Comparison of ENCODE assay signal across 9 cellular contexts in genomic region chr12:67456281-67456918, GRCh38.
DNase-seq lines count a peak whose midpoint lies in the region; ATAC-seq and TF ChIP-seq lines count a peak whose summit lies in the region.
"Had no signal": no experiment of that assay in that cellular context is flagged by ENCODE, and none has a peak within 500 bp of the region (broad histone marks: within the 10 kb centered on the region; RNA-seq: fewer than 3 reads in every experiment).

No MANE protein-coding gene starts in this region.

- H3K27ac ChIP-seq in HEK293 (ENCODE audit: extremely low read depth, low read depth, low read length): no peak overlapping the region
- no peak overlapping the region for H3K27ac ChIP-seq in OCI-LY3 (ENCODE audit: low read length)
- H3K27ac ChIP-seq in foreskin keratinocyte: no peak overlapping the region

- peak overlapping the region; percentile 16; the same call in 1 of the 2 replicates for H3K4me2 ChIP-seq in OCI-LY3 (ENCODE audit: low read length)

- no peak overlapping the region for H3K4me3 Mint-ChIP-seq in activated T-cell treated with anti-CD3 and anti-CD28 coated beads, Interleukin-2, amount 50 U/mL, for 4 hours
- H3K4me3 Mint-ChIP-seq in WTC11: no peak overlapping the region

- CTCF ChIA-PET in HEK293 (lab: Yijun Ruan, JAX): interaction anchor here (0.6 to 0.7 kb wide), 3 partner anchors 100 to 190 kb away, joined by 3 to 4 read pairs (median 4); no protein-coding TSS in a partner anchor
- CTCF ChIA-PET in WTC11 (lab: Charles Lee): no interaction called here

- no peaks in the 10 kb centered on the region for H3K36me3 ChIP-seq in HEK293 (ENCODE audit: control insufficient read depth in 2 of 2, insufficient read depth in 1 of 2, low read length in 2 of 2)
- H3K36me3 ChIP-seq in OCI-LY3 (replicated peaks; ENCODE audit: low read depth, low read length): peaks cover 24% of the 10 kb centered on the region

- no peak overlapping the region for H3K27ac Mint-ChIP-seq in WTC11

- H3K4me3 ChIP-seq in HEK293 (ENCODE audit: low read depth, low read length): no peak overlapping the region
- no peak overlapping the region for H3K4me3 ChIP-seq in OCI-LY3 (ENCODE audit: low read length)

- H3K27me3 Mint-ChIP-seq in activated T-cell treated with anti-CD3 and anti-CD28 coated beads, Interleukin-2, amount 50 U/mL, for 4 hours (ENCODE audit: low read depth): peaks cover 4% of the 10 kb centered on the region
- H3K27me3 Mint-ChIP-seq in WTC11 (ENCODE audit: low read depth): no peaks in the 10 kb centered on the region; the same call in 1 of the 2 replicates

- H3K79me2 ChIP-seq in OCI-LY3 (ENCODE audit: low read length): no peaks in the 10 kb centered on the region

- TF ChIP-seq CTCF in HEK293 (tag by site-specific recombination; IDR thresholded peaks at IDR 0.05) (no peak), OCI-LY3 (IDR thresholded peaks at IDR 0.05; ENCODE audit: low read depth, low read length) (no peak), foreskin keratinocyte (conservative IDR thresholded peaks at IDR 0.05) (no peak), WTC11 (IDR thresholded peaks at IDR 0.05) (no peak)

- POLR2A ChIA-PET in HEK293 (lab: Yijun Ruan, JAX) (no interaction called here), WTC11 (lab: Charles Lee) (no interaction called here)

- H3K9me3 Mint-ChIP-seq in activated T-cell treated with anti-CD3 and anti-CD28 coated beads, Interleukin-2, amount 50 U/mL, for 4 hours: peaks cover 4% of the 10 kb centered on the region
- no peaks in the 10 kb centered on the region for H3K9me3 Mint-ChIP-seq in WTC11

- H3K4me1 ChIP-seq in HEK293 (ENCODE audit: control insufficient read depth, insufficient read depth, low read length) (peaks cover 2% of the 10 kb centered on the region; the same call in 1 of the 2 replicates), OCI-LY3 (ENCODE audit: low read length) (peaks cover 40% of the 10 kb centered on the region), foreskin keratinocyte (peaks cover 10% of the 10 kb centered on the region)

- DNase-seq in foreskin keratinocyte: peak; percentile 61 to 76
- peak; percentile 57 for DNase-seq in smooth muscle cell of the brain vasculature (ENCODE audit: low read depth, low spot score)
- DNase-seq in germinal center (ENCODE audit: low spot score): no peak
- DNase-seq in activated T-cell treated with anti-CD3 and anti-CD28 coated beads, Interleukin-2, amount 50 U/mL, for 4 hours: no peak
- DNase-seq in WTC11 (ENCODE audit: low spot score): no peak
- DNase-seq: islet precursor cell, T-helper 1 cell had no signal

- H3K9ac ChIP-seq in OCI-LY3 (ENCODE audit: low read length): no peak overlapping the region

- no peaks in the 10 kb centered on the region for H3K36me3 Mint-ChIP-seq in activated T-cell treated with anti-CD3 and anti-CD28 coated beads, Interleukin-2, amount 50 U/mL, for 4 hours (ENCODE audit: insufficient read depth)
- no peaks in the 10 kb centered on the region for H3K36me3 Mint-ChIP-seq in WTC11

- ATAC-seq in foreskin keratinocyte (peak; percentile 57), WTC11 (no peak)
- no peak for ATAC-seq in activated T-cell treated with anti-CD3 and anti-CD28 coated beads, Interleukin-2, amount 50 U/mL, for 4 hours

- no peaks in the 10 kb centered on the region for H4K20me1 ChIP-seq in OCI-LY3 (ENCODE audit: insufficient read depth, low read length)

- peaks cover 20% of the 10 kb centered on the region for H3K4me1 Mint-ChIP-seq in activated T-cell treated with anti-CD3 and anti-CD28 coated beads, Interleukin-2, amount 50 U/mL, for 4 hours (ENCODE audit: low read depth)
- H3K4me1 Mint-ChIP-seq in WTC11: peaks cover 9% of the 10 kb centered on the region; the same call in 1 of the 2 replicates

- H3K27me3 ChIP-seq in OCI-LY3 (ENCODE audit: low read depth, low read length) (no peaks in the 10 kb centered on the region), foreskin keratinocyte (peaks cover 4% of the 10 kb centered on the region)

- H3K9me3 ChIP-seq in HEK293 (ENCODE audit: control insufficient read depth, insufficient read depth, low read depth, low read length) (no peaks in the 10 kb centered on the region), OCI-LY3 (ENCODE audit: insufficient read depth, low read length) (peaks cover 24% of the 10 kb centered on the region; the same call in 1 of the 2 replicates)

- H2AFZ ChIP-seq in OCI-LY3 (ENCODE audit: low read depth, low read length): no peak overlapping the region

TF ChIP-seq in HEK293, 187 proteins besides CTCF, POLR2A, EP300 and RAD21 (continues in another document):
- TF ChIP-seq ZNF513 (tag by site-specific recombination; IDR thresholded peaks at IDR 0.05) (no peak), ZNF19 (tag by site-specific recombination; IDR thresholded peaks at IDR 0.05; ENCODE audit: low read depth) (no peak), ZNF2 (tag by site-specific recombination; IDR thresholded peaks at IDR 0.05) (no peak), ZNF362 (tag by site-specific recombination; IDR thresholded peaks at IDR 0.05) (no peak), AEBP2 (tag by site-specific recombination; IDR thresholded peaks at IDR 0.05; ENCODE audit: borderline replicate concordance) (no peak)

TF ChIP-seq in WTC11, 78 proteins besides CTCF, POLR2A, EP300 and RAD21:
- no peak for TF ChIP-seq RORB (CRISPR knock-in tag; IDR thresholded peaks at IDR 0.05)
- no peak for TF ChIP-seq E2F5 (CRISPR knock-in tag; IDR thresholded peaks at IDR 0.05)
- TF ChIP-seq PRDM15 (CRISPR knock-in tag; IDR thresholded peaks at IDR 0.05): no peak

Comparison
In these comparisons a context has a peak if more than half of its experiments do, and no peak if none do; other contexts are left out.
1. DNase-seq: peak in foreskin keratinocyte (2 of 2) and smooth muscle cell of the brain vasculature (single experiment); none in germinal center (single experiment), activated T-cell treated with anti-CD3 and anti-CD28 coated beads, Interleukin-2, amount 50 U/mL, for 4 hours (single experiment) and WTC11 (single experiment).